ENCODE assay signal across 13 cellular contexts in genomic region chr2:44972771-44973535, GRCh38. TPM values are rescaled to one million over a fixed set of nuclear protein-coding genes. Genes with fewer than 3 reads are reported as not detected.
A peak's percentile ranks its signal among the peaks of the same experiment; 100 is the strongest.
DNase-seq lines count a peak whose midpoint lies in the region; TF ChIP-seq lines count a peak whose summit lies in the region.
"Had no signal": no experiment of that assay in that cellular context is flagged by ENCODE, and none has a peak within 500 bp of the region (broad histone marks: within the 10 kb centered on the region; RNA-seq: fewer than 3 reads in every experiment).

No MANE protein-coding gene starts in this region.

- DNase-seq in GM06990 (ENCODE audit: extremely low read depth, insufficient read length), result no peak
- DNase-seq in NB4 (ENCODE audit: low read depth), result no peak
- DNase-seq in SK-MEL-5 (ENCODE audit: low read depth, low spot score), result peak; percentile 27
- peak; percentile 43 for DNase-seq in left kidney (ENCODE audit: low read depth, low spot score)
- no peak for DNase-seq in DMS153 treated with DMSO at 0.1 percent for 48 hours (lab: John Stamatoyannopoulos, UW; ENCODE audit: unreplicated experiment)
- no peak for DNase-seq in tibial nerve (ENCODE audit: low spot score in 2 of 2)
- no peak for DNase-seq in AG08396 (ENCODE audit: low spot score)
- DNase-seq in activated CD4-positive, alpha-beta T cell treated with anti-CD3 and anti-CD28 coated beads for 1 hour, result no peak
- DNase-seq: DMS 273 treated with DMSO at 0.1 percent for 48 hours, left ventricle myocardium superior, NCI-H1105, stomach had no signal

- no peak for TF ChIP-seq CTCF in GM06990 (IDR thresholded peaks at IDR 0.05; ENCODE audit: insufficient read depth, low read length, poor library complexity, severe bottlenecking)
- TF ChIP-seq CTCF in NB4 (IDR thresholded peaks at IDR 0.05; ENCODE audit: low read depth, low read length), result no peak
- no peak for TF ChIP-seq CTCF in tibial nerve (IDR thresholded peaks at IDR 0.05)

- H3K36me3 ChIP-seq in GM06990 (ENCODE audit: control insufficient read depth, insufficient read depth, low read length), result no peaks in the 10 kb centered on the region
- no peaks in the 10 kb centered on the region for H3K36me3 ChIP-seq in tibial nerve
- H3K36me3 ChIP-seq: stomach had no signal

- 23 to 27% methylated on average over 11 of the region's 11 CpGs for WGBS in tibial nerve, 2 donors

- no peaks in the 10 kb centered on the region for H3K9me3 ChIP-seq in tibial nerve
- H3K9me3 ChIP-seq: stomach had no signal

- TF ChIP-seq POLR2A in NB4 (IDR thresholded peaks at IDR 0.05; ENCODE audit: extremely low read depth, insufficient read length), result no peak
- TF ChIP-seq POLR2A in tibial nerve (IDR thresholded peaks at IDR 0.05), result no peak

- in situ Hi-C loops in SK-MEL-5 (cut with HindIII; ENCODE audit: low pct_unique_long_range_greater_than_20kb, low sequenced_read_pairs), result no loop called here

- no peak overlapping the region for H3K27ac ChIP-seq in tibial nerve
- H3K27ac ChIP-seq: stomach had no signal

- no peaks in the 10 kb centered on the region for H3K4me1 ChIP-seq in tibial nerve

- H3K27me3 ChIP-seq in GM06990 (replicated peaks; ENCODE audit: control insufficient read depth, insufficient read depth, low read length) (no peaks in the 10 kb centered on the region), tibial nerve (peaks cover 0 to 45% of the 10 kb centered on the region in 2 donors)

- TF ChIP-seq EP300 in tibial nerve (IDR thresholded peaks at IDR 0.05), result no peak

- H3K4me3 ChIP-seq in GM06990 (replicated peaks; ENCODE audit: low read depth, low read length) (peak overlapping the region; percentile 51), NB4 (ENCODE audit: low read depth, low read length) (peak overlapping the region; percentile 4), tibial nerve (no peak overlapping the region)
- H3K4me3 ChIP-seq: stomach had no signal

RNA-seq across cellular contexts. Expression of gene SIX3, which starts 31.5 kb away (rescaled TPM):
- total RNA-seq in SK-MEL-5 (2014; rRNA removed; shearing (Covaris generic)), result not detected in 2 replicates
- not detected in 2 replicates for polyA plus RNA-seq in SK-MEL-5 (2015; cell fraction: cytosol; rRNA removed)
- not detected in 2 replicates for polyA plus RNA-seq in SK-MEL-5 (2015; cell fraction: nucleus; rRNA removed)
- under 1 TPM in 1 of 4 donors, not detected in 3; 0.90 TPM for total RNA-seq in tibial nerve
- total RNA-seq: left ventricle myocardium superior, osteocyte, stomach had no signal
- polyA plus RNA-seq: stomach had no signal

RNA-seq across cellular contexts. Expression of gene SIX2, which starts 36.3 kb away (rescaled TPM):
- not detected in 2 replicates for total RNA-seq in SK-MEL-5 (2014; rRNA removed; shearing (Covaris generic))
- polyA plus RNA-seq in SK-MEL-5 (2015; cell fraction: cytosol; rRNA removed), result not detected in 2 replicates
- 0.26 TPM in 1 of 2 replicates, not detected in the other for polyA plus RNA-seq in SK-MEL-5 (2015; cell fraction: nucleus; rRNA removed)
- 1 to 10 TPM in 3 of 4 donors, under 1 TPM in 1; 0.87 to 4.9 (median 2.5) TPM for total RNA-seq in tibial nerve

Comparison
In these comparisons a context has a peak if more than half of its experiments do, and no peak if none do; other contexts are left out.
1. DNase-seq: peak in SK-MEL-5 (single experiment) and left kidney (single experiment); none in GM06990 (single experiment), NB4 (single experiment), DMS153 treated with DMSO at 0.1 percent for 48 hours (single experiment), tibial nerve (0 of 2), AG08396 (single experiment) and activated CD4-positive, alpha-beta T cell treated with anti-CD3 and anti-CD28 coated beads for 1 hour (single experiment).
2. H3K4me3 ChIP-seq: peak in GM06990 (single experiment) and NB4 (single experiment); none in tibial nerve (0 of 4).